In the genomic region with DNA sequence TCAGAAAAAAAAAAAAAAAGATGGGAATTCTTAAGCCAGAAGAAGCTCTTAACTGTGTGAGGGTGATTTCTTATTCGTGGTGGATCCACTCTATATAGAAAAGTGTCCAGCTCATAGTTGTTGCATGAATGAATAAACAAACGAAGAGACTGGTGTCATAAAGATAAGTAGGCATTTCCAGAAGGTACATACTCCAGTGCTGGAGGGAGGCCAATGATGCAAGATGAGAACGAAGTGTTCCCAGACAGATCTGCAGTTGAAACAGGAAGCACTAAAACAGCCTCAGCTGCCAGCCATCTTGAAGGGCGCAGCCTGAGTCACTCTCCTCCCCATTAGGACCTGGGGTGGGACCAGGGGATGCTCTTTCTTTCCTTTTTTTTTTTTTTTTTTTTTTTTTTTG, we compare ENCODE assay signal across 10 cellular contexts. TPM values are rescaled to one million over a fixed set of nuclear protein-coding genes. Genes with fewer than 3 reads are reported as not detected.
A peak's percentile ranks its signal among the peaks of the same experiment; 100 is the strongest.
DNase-seq lines count a peak whose midpoint lies in the region; ATAC-seq and TF ChIP-seq lines count a peak whose summit lies in the region.
"Had no signal": no experiment of that assay in that cellular context is flagged by ENCODE, and none has a peak within 500 bp of the region (broad histone marks: within the 10 kb centered on the region; RNA-seq: fewer than 3 reads in every experiment).

No MANE protein-coding gene starts in this region.

- DNase-seq in HFF-Myc (ENCODE audit: extremely low read depth, low read depth) (peak; percentile 84), NOMO-1 (lab: John Stamatoyannopoulos, UW; ENCODE audit: unreplicated experiment in 2 of 2) (peak; percentile 44 to 67), fibroblast of villous mesenchyme (ENCODE audit: low read depth) (peak; percentile 100), smooth muscle cell of the brain vasculature (ENCODE audit: low read depth, low spot score) (peak; percentile 65)
- DNase-seq: activated B cell treated with CpG ODN at 0.5 μM for 24 hours had no signal

- peaks cover 16% of the 10 kb centered on the region for H3K27me3 Mint-ChIP-seq in stimulated activated memory B cell treated with anti-CD40 and anti-IgM and Interleukin-4, amounts not matched to agents 10 μg/mL and 1 μg/mL and 100 μg/mL, for 72 hours
- H3K27me3 Mint-ChIP-seq: activated B cell treated with CpG ODN at 0.5 μM for 24 hours had no signal

- H3K4me1 Mint-ChIP-seq in stimulated activated memory B cell treated with anti-CD40 and anti-IgM and Interleukin-4, amounts not matched to agents 10 μg/mL and 1 μg/mL and 100 μg/mL, for 72 hours: peaks cover 1% of the 10 kb centered on the region

- TF ChIP-seq CTCF in HFF-Myc (IDR thresholded peaks at IDR 0.05; ENCODE audit: low read depth, low read length, missing control alignments) (no peak), fibroblast of villous mesenchyme (IDR thresholded peaks at IDR 0.05; ENCODE audit: insufficient read depth, low read depth, low read length) (no peak)

- H3K4me3 ChIP-seq in HFF-Myc (replicated peaks; ENCODE audit: low read depth, low read length): no peak overlapping the region
- H3K4me3 ChIP-seq in fibroblast of villous mesenchyme (ENCODE audit: low read depth, low read length): no peak overlapping the region
- H3K4me3 ChIP-seq: skin epidermis had no signal

- H3K4me3 Mint-ChIP-seq in stimulated activated memory B cell treated with anti-CD40 and anti-IgM and Interleukin-4, amounts not matched to agents 10 μg/mL and 1 μg/mL and 100 μg/mL, for 72 hours: no peak overlapping the region
- H3K4me3 Mint-ChIP-seq: activated B cell treated with CpG ODN at 0.5 μM for 24 hours had no signal

- peaks cover 2% of the 10 kb centered on the region for H3K9me3 Mint-ChIP-seq in stimulated activated memory B cell treated with anti-CD40 and anti-IgM and Interleukin-4, amounts not matched to agents 10 μg/mL and 1 μg/mL and 100 μg/mL, for 72 hours
- H3K9me3 Mint-ChIP-seq: activated B cell treated with CpG ODN at 0.5 μM for 24 hours had no signal

- H3K27ac Mint-ChIP-seq in stimulated activated memory B cell treated with anti-CD40 and anti-IgM and Interleukin-4, amounts not matched to agents 10 μg/mL and 1 μg/mL and 100 μg/mL, for 72 hours: no peak overlapping the region
- H3K27ac Mint-ChIP-seq: activated B cell treated with CpG ODN at 0.5 μM for 24 hours had no signal

- ATAC-seq in GM19397 (IDR thresholded peaks at IDR 0.05; ENCODE audit: unreplicated experiment) (no peak), HG03565 (IDR thresholded peaks at IDR 0.05; ENCODE audit: unreplicated experiment) (no peak), GM21619 (IDR thresholded peaks at IDR 0.05; ENCODE audit: unreplicated experiment) (no peak)
- ATAC-seq in stimulated activated memory B cell treated with anti-CD40 and anti-IgM and Interleukin-4, amounts not matched to agents 10 μg/mL and 1 μg/mL and 100 μg/mL, for 72 hours: no peak

- no peaks in the 10 kb centered on the region for H3K36me3 Mint-ChIP-seq in stimulated activated memory B cell treated with anti-CD40 and anti-IgM and Interleukin-4, amounts not matched to agents 10 μg/mL and 1 μg/mL and 100 μg/mL, for 72 hours

RNA-seq across cellular contexts. Expression of a gene that starts 47.4 kb away (rescaled TPM):
- under 0.01 and 0.97 TPM in 2 replicates for total RNA-seq in fibroblast of villous mesenchyme
